In genomic region chr7:33530664-33531063, GRCh38 we compare ENCODE assay signal across 21 cellular contexts.
DNase-seq lines count a peak whose midpoint lies in the region; ATAC-seq, FAIRE-seq and TF ChIP-seq lines count a peak whose summit lies in the region.
"Had no signal": no experiment of that assay in that cellular context is flagged by ENCODE, and none has a peak within 500 bp of the region (broad histone marks: within the 10 kb centered on the region; RNA-seq: fewer than 3 reads in every experiment).

No MANE protein-coding gene starts in this region.

- no peaks in the 10 kb centered on the region for H3K23me2 ChIP-seq in H1 (ENCODE audit: low read depth, low read length)

- no peaks in the 10 kb centered on the region for H3K79me1 ChIP-seq in H1 (ENCODE audit: low read depth, low read length)

- no peak overlapping the region for H3K56ac ChIP-seq in H1 (replicated peaks; ENCODE audit: insufficient read length, low read depth, low read length)

- no peak overlapping the region for H2BK5ac ChIP-seq in H1 (ENCODE audit: low read depth, low read length)

- 100% methylated on average over 1 of the region's 1 CpG; no CpG with 5 or more reads in 1 of the 2 experiments for WGBS in H1 (ENCODE audit: extremely low coverage in 1 of 2, insufficient coverage in 1 of 2, insufficient read length in 1 of 2, insufficient replicate concordance in 2 of 2, low coverage in 1 of 2, low lambda C conversion rate in 2 of 2, missing lambda C conversion rate in 1 of 2), 2 experiments

- FAIRE-seq in H1 (lab: Jason Lieb, UNC): peak; percentile 13
- FAIRE-seq: A549 had no signal

- H3K4me2 ChIP-seq in OCI-LY1 (ENCODE audit: low read length) (no peak overlapping the region), H1 (ENCODE audit: insufficient read depth in 1 of 2, low read depth in 2 of 2, low read length in 2 of 2) (no peak overlapping the region)
- H3K4me2 ChIP-seq: A549 had no signal

- H4K20me1 ChIP-seq in OCI-LY1 (ENCODE audit: insufficient read depth, low read length) (no peaks in the 10 kb centered on the region), H1 (replicated peaks in 1 of 2; ENCODE audit: control insufficient read depth in 1 of 2, insufficient read depth in 2 of 2, low read length in 2 of 2) (no peaks in the 10 kb centered on the region)

- H3K9me3 ChIP-seq in A673 (ENCODE audit: low read depth, low read length, poor library complexity, severe bottlenecking): no peaks in the 10 kb centered on the region
- H3K9me3 ChIP-seq in OCI-LY1 (ENCODE audit: low read length): no peaks in the 10 kb centered on the region
- H3K9me3 ChIP-seq in H1 (ENCODE audit: insufficient read depth in 2 of 2, low read depth in 1 of 2, low read length in 1 of 2): no peaks in the 10 kb centered on the region
- H3K9me3 ChIP-seq in ascending aorta: no peaks in the 10 kb centered on the region
- H3K9me3 ChIP-seq: A549 had no signal

- H3K27me3 ChIP-seq in A673 (replicated peaks; ENCODE audit: insufficient read depth, low read depth, low read length, poor library complexity) (no peaks in the 10 kb centered on the region), H7 (ENCODE audit: control insufficient read depth, insufficient read depth, low read length) (no peaks in the 10 kb centered on the region), OCI-LY1 (ENCODE audit: insufficient read depth, low read length) (no peaks in the 10 kb centered on the region), H1 (replicated peaks in 1 of 4; ENCODE audit: control insufficient read depth in 3 of 4, extremely low read depth in 1 of 4, insufficient read depth in 3 of 4, low read length in 3 of 4) (no peaks in the 10 kb centered on the region), ascending aorta (no peaks in the 10 kb centered on the region)

- no peaks in the 10 kb centered on the region for H3K4me1 ChIP-seq in A673 (ENCODE audit: insufficient read depth, low read length, poor library complexity, severe bottlenecking)
- H3K4me1 ChIP-seq in OCI-LY1 (ENCODE audit: insufficient read depth, low read length, severe bottlenecking): no peaks in the 10 kb centered on the region
- H3K4me1 ChIP-seq in H1 (replicated peaks in 1 of 4; ENCODE audit: control insufficient read depth in 3 of 4, insufficient read depth in 4 of 4, low read length in 3 of 4): peaks cover 0 to 4% (median 2%) of the 10 kb centered on the region in 4 experiments; a peak in 3 of 7 replicates
- H3K4me1 ChIP-seq in ascending aorta: no peaks in the 10 kb centered on the region
- H3K4me1 ChIP-seq: A549 had no signal

- no peaks in the 10 kb centered on the region for H3K36me3 ChIP-seq in A673 (ENCODE audit: insufficient read depth, low read length, poor library complexity, severe bottlenecking)
- H3K36me3 ChIP-seq in H7 (replicated peaks; ENCODE audit: control insufficient read depth, insufficient read depth, low read length): no peaks in the 10 kb centered on the region; the same call in 1 of the 2 replicates
- H3K36me3 ChIP-seq in OCI-LY1 (ENCODE audit: insufficient read depth, low read length): no peaks in the 10 kb centered on the region
- H3K36me3 ChIP-seq in H1 (ENCODE audit: control insufficient read depth in 2 of 4, insufficient read depth in 4 of 4, low read length in 3 of 4): no peaks in the 10 kb centered on the region; a peak in 1 of 8 replicates
- H3K36me3 ChIP-seq in ascending aorta: no peaks in the 10 kb centered on the region

- no peak overlapping the region for H4K5ac ChIP-seq in H1 (ENCODE audit: insufficient read length, low read depth, low read length)

- TF ChIP-seq RAD21 in H1 (IDR thresholded peaks at IDR 0.05 in 1 of 2, conservative IDR thresholded peaks at IDR 0.05 in 1 of 2; ENCODE audit: low read depth in 2 of 2, low read length in 2 of 2): peak; percentile 21 to 27; a peak in 3 of 4 replicates

- no peak overlapping the region for H4K8ac ChIP-seq in H1 (ENCODE audit: extremely low read depth, insufficient read depth, low read length)

- DNase-seq in A673 (ENCODE audit: low spot score) (no peak), H7 (peak; percentile 20), H1 (ENCODE audit: low read depth in 1 of 2, low spot score in 2 of 2) (no peak), ascending aorta (ENCODE audit: low spot score in 2 of 2) (no peak), EL (no peak), RPMI8226 (no peak)
- DNase-seq: COR-L47, DMS153, GOT3, IMR-90, Kasumi-1, MV-4-11, NCI-H1436 treated with DMSO at 0.1 percent for 48 hours, NCI-H2029 treated with DMSO at 0.1 percent for 48 hours, NCI-H510A, NCI-H774, T-helper 9 cell had no signal

- no peak overlapping the region for H2BK15ac ChIP-seq in H1 (ENCODE audit: low read length)

- H4K91ac ChIP-seq in H1 (replicated peaks; ENCODE audit: insufficient read length, low read length): no peak overlapping the region

- H3K18ac ChIP-seq in H1 (ENCODE audit: extremely low read depth, low read length): no peak overlapping the region

- no TSS peak for BruUV-seq in A673 (replicated peaks; lab: Mats Ljungman, UMichigan)

- H3K9ac ChIP-seq in OCI-LY1 (ENCODE audit: low read length) (no peak overlapping the region), H1 (replicated peaks in 1 of 4; ENCODE audit: extremely low read depth in 1 of 4, low read depth in 3 of 4, low read length in 3 of 4) (no peak overlapping the region)

- no peak for TF ChIP-seq POLR2A in H1 (IDR thresholded peaks at IDR 0.05; ENCODE audit: control extremely low read depth in 1 of 2, low read depth in 2 of 2, low read length in 2 of 2)

- H3K4ac ChIP-seq in H1 (replicated peaks; ENCODE audit: insufficient read length, low read depth, low read length): no peak overlapping the region

- no peak overlapping the region for H3K27ac ChIP-seq in A673 (ENCODE audit: low read depth, low read length, poor library complexity, severe bottlenecking)
- no peak overlapping the region for H3K27ac ChIP-seq in OCI-LY1 (ENCODE audit: low read depth, low read length, poor library complexity, severe bottlenecking)
- no peak overlapping the region for H3K27ac ChIP-seq in H1 (ENCODE audit: low read depth, low read length)
- no peak overlapping the region for H3K27ac ChIP-seq in ascending aorta
- H3K27ac ChIP-seq: A549, RWPE1 had no signal

- POLR2A ChIA-PET in A673 (lab: Charles Lee; ENCODE audit: low non-redundant PET): no interaction called here
- POLR2A ChIA-PET in H1 (lab: Charles Lee; ENCODE audit: partially characterized antibody): no interaction called here

- no peak overlapping the region for H3K23ac ChIP-seq in H1 (ENCODE audit: insufficient read length)

- H2BK20ac ChIP-seq in H1 (ENCODE audit: low read length): no peak overlapping the region

- H2BK120ac ChIP-seq in H1 (replicated peaks; ENCODE audit: low read depth, low read length): no peak overlapping the region

- H3F3A ChIP-seq in OCI-LY1 (ENCODE audit: insufficient read depth, low read length): no peaks in the 10 kb centered on the region

- TF ChIP-seq EP300 in H1 (IDR thresholded peaks at IDR 0.05; ENCODE audit: borderline replicate concordance in 1 of 2, low read depth in 2 of 2, low read length in 2 of 2): no peak

- H3K4me3 ChIP-seq in A673 (ENCODE audit: low read depth, low read length, poor library complexity, severe bottlenecking): no peak overlapping the region
- no peak overlapping the region for H3K4me3 ChIP-seq in H7 (ENCODE audit: insufficient read depth, low read depth, low read length)
- H3K4me3 ChIP-seq in OCI-LY1 (ENCODE audit: low read depth, low read length, poor library complexity, severe bottlenecking): no peak overlapping the region
- no peak overlapping the region for H3K4me3 ChIP-seq in H1 (ENCODE audit: extremely low read depth in 1 of 4, insufficient read depth in 2 of 4, low read depth in 3 of 4, low read length in 4 of 4)
- no peak overlapping the region for H3K4me3 ChIP-seq in ascending aorta
- H3K4me3 ChIP-seq: A549 had no signal

- no peaks in the 10 kb centered on the region for H3K79me2 ChIP-seq in OCI-LY1 (ENCODE audit: insufficient read depth, low read length)
- no peaks in the 10 kb centered on the region for H3K79me2 ChIP-seq in H1 (ENCODE audit: control insufficient read depth in 1 of 2, insufficient read depth in 2 of 2, low read length in 2 of 2)

- no peak overlapping the region for H2AFZ ChIP-seq in OCI-LY1 (ENCODE audit: low read length)
- H2AFZ ChIP-seq in H1 (ENCODE audit: low read length): no peak overlapping the region

- H3K14ac ChIP-seq in H1 (ENCODE audit: insufficient read length): no peak overlapping the region

- no peak for ATAC-seq in GM18517 (IDR thresholded peaks at IDR 0.05; ENCODE audit: unreplicated experiment)
- ATAC-seq: A549 had no signal

- no peaks in the 10 kb centered on the region for H3K9me2 ChIP-seq in OCI-LY1 (ENCODE audit: low read depth, low read length)

- 0 out of 2 replicates have a peak, but pooled peaks have one; percentile 11 for TF ChIP-seq CTCF in A673 (conservative IDR thresholded peaks at IDR 0.05; ENCODE audit: low read depth, low read length)
- TF ChIP-seq CTCF in OCI-LY1 (IDR thresholded peaks at IDR 0.05; ENCODE audit: low read length): peak; percentile 26; the same call in 1 of the 2 replicates
- peak in 2 of 3 experiments; percentile 7 to 20; a peak in 2 of 4 replicates for TF ChIP-seq CTCF in H1 (IDR thresholded peaks at IDR 0.05; ENCODE audit: control extremely low read depth in 1 of 3, insufficient read depth in 1 of 3, low read depth in 1 of 3, low read length in 3 of 3)
- no peak for TF ChIP-seq CTCF in ascending aorta (IDR thresholded peaks at IDR 0.05)

- H2AK5ac ChIP-seq in H1 (ENCODE audit: low read depth, low read length): no peak overlapping the region

- no peak overlapping the region for H2BK12ac ChIP-seq in H1 (ENCODE audit: low read depth, low read length)

- intact Hi-C loops in A673 (cut with micrococcal nuclease; ENCODE audit: unreplicated experiment): no loop called here
- intact Hi-C loops in ascending aorta (cut with DNase I): no loop called here

- CTCF ChIA-PET in A673 (lab: Charles Lee) (interaction anchor here (0.7 kb wide), 1 partner anchor 402 kb away, joined by 3 read pairs; no protein-coding TSS in a partner anchor), H1 (lab: Charles Lee; ENCODE audit: partially characterized antibody) (interaction anchor here (1.0 to 1.7 kb wide), 4 partner anchors 28 to 373 kb away, joined by 3 to 4 read pairs (median 4); no protein-coding TSS in a partner anchor)

TF ChIP-seq in H1, 55 proteins besides CTCF, POLR2A, EP300 and RAD21 (continues in another document):
- TF ChIP-seq MAX (IDR thresholded peaks at IDR 0.05) (no peak), SIN3A (conservative IDR thresholded peaks at IDR 0.05 in 1 of 2, IDR thresholded peaks at IDR 0.05 in 1 of 2; ENCODE audit: low read depth in 1 of 2, low read length in 2 of 2) (no peak), TEAD4 (IDR thresholded peaks at IDR 0.05; ENCODE audit: low read depth, low read length) (no peak), FOSL1 (IDR thresholded peaks at IDR 0.05; ENCODE audit: insufficient read depth, low read depth, low read length) (no peak), ZNF274 (IDR thresholded peaks at IDR 0.05; ENCODE audit: borderline replicate concordance, extremely low read depth, low read length) (no peak), CBX5 (IDR thresholded peaks at IDR 0.05; ENCODE audit: low read depth, low read length) (no peak), TAF1 (IDR thresholded peaks at IDR 0.05; ENCODE audit: low read depth, low read length) (no peak), BRCA1 (IDR thresholded peaks at IDR 0.05; ENCODE audit: low read depth, low read length) (no peak)

Comparison
In these comparisons a context has a peak if more than half of its experiments do, and no peak if none do; other contexts are left out.
1. CTCF ChIP-seq: peak in A673 (single experiment), OCI-LY1 (single experiment) and H1 (2 of 3); none in ascending aorta (0 of 3).